In the genomic region with DNA sequence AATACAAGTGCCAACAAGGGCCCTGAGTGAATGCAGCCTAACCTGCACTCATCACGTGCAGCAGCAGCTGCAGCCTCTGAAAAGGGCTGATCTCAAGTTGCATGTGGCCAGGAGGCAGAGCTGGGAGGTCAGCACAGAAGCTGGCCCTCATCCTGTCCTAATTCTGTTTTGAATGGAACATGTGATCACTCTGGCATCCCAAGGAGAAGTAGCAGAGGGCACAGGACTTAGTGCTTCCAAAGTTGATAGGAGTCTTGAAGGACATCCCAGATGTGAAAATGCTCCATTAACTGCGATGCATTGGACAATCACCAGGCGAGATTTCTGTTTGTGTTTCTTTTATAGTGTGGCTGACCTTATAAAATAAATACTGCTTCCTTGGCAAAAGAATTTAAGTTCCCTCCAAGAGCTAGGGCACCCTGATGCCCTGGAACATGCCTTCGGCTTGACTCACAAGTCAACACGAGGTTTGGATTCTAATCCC, we compare ENCODE assay signal across 21 cellular contexts. TPM values are rescaled to one million over a fixed set of nuclear protein-coding genes. Genes with fewer than 3 reads are reported as not detected.
DNase-seq lines count a peak whose midpoint lies in the region; ATAC-seq and TF ChIP-seq lines count a peak whose summit lies in the region.
"Had no signal": no experiment of that assay in that cellular context is flagged by ENCODE, and none has a peak within 500 bp of the region (broad histone marks: within the 10 kb centered on the region; RNA-seq: fewer than 3 reads in every experiment).

No MANE protein-coding gene starts in this region.

- H3K4me3 ChIP-seq in ACC112 (ENCODE audit: low read depth, low read length) (no peak overlapping the region), HEK293 (ENCODE audit: low read depth, low read length) (no peak overlapping the region), adrenal gland (no peak overlapping the region)
- H3K4me3 ChIP-seq: mucosa of descending colon, suprapubic skin had no signal

- intact Hi-C loops in adrenal gland (cut with DNase I): no loop called here

- H3K27ac ChIP-seq in ACC112 (ENCODE audit: low read depth, low read length) (no peak overlapping the region), HEK293 (ENCODE audit: extremely low read depth, low read depth, low read length) (no peak overlapping the region), adrenal gland (no peak overlapping the region)
- H3K27ac ChIP-seq: HL-60, suprapubic skin had no signal

- H3K36me3 ChIP-seq in ACC112 (ENCODE audit: insufficient read depth, low read length) (no peaks in the 10 kb centered on the region), HEK293 (ENCODE audit: control insufficient read depth in 2 of 2, insufficient read depth in 1 of 2, low read length in 2 of 2) (no peaks in the 10 kb centered on the region), adrenal gland (replicated peaks in 1 of 2) (no peaks in the 10 kb centered on the region)
- H3K36me3 ChIP-seq: suprapubic skin had no signal

- in situ Hi-C loops in SK-MEL-5 (cut with HindIII; ENCODE audit: low pct_unique_long_range_greater_than_20kb, low sequenced_read_pairs): no loop called here

- TF ChIP-seq CTCF in HEK293 (tag by site-specific recombination; IDR thresholded peaks at IDR 0.05): no peak
- no peak for TF ChIP-seq CTCF in adrenal gland (IDR thresholded peaks at IDR 0.05)

- DNase-seq in SK-MEL-5 (ENCODE audit: low read depth, low spot score) (peak; percentile 16), iris pigment epithelial cell (ENCODE audit: low read depth) (peak; percentile 27), adrenal gland (no peak), AG20443 (ENCODE audit: low spot score) (no peak), NCI-H82 (lab: John Stamatoyannopoulos, UW) (no peak)
- DNase-seq: activated effector memory CD4-positive, alpha-beta T cell treated with Interleukin-2 at 50 U/mL for 16 hours; Caco-2; effector memory CD4-positive, alpha-beta T cell; foreskin melanocyte; Karpas-422; mucosa of descending colon; NCI-H1436; nucleus accumbens; SIG-M5; T-helper 9 cell had no signal

- CTCF ChIA-PET in HEK293 (lab: Yijun Ruan, JAX): no interaction called here

- H3K79me2 ChIP-seq in ACC112 (ENCODE audit: control insufficient read depth, insufficient read depth, low read length, unreplicated experiment): no peaks in the 10 kb centered on the region

- WGBS in adrenal gland, 4 donors: 74 to 79% (median 74%) methylated on average over 5 of the region's 5 CpGs

- H2AFZ ChIP-seq in ACC112 (ENCODE audit: low read length, unreplicated experiment): peak overlapping the region; percentile 80

- no peak for ATAC-seq in HG03442 (IDR thresholded peaks at IDR 0.05; ENCODE audit: unreplicated experiment)
- ATAC-seq: left lobe of liver, mucosa of descending colon had no signal

- POLR2A ChIA-PET in HEK293 (lab: Yijun Ruan, JAX): no interaction called here

- TF ChIP-seq POLR2A in adrenal gland (IDR thresholded peaks at IDR 0.05): no peak

- H3K4me1 ChIP-seq in ACC112 (ENCODE audit: control insufficient read depth, insufficient read depth, low read length, unreplicated experiment): peaks cover 19% of the 10 kb centered on the region
- no peaks in the 10 kb centered on the region for H3K4me1 ChIP-seq in HEK293 (ENCODE audit: control insufficient read depth, insufficient read depth, low read length)
- peaks cover 7 to 13% of the 10 kb centered on the region in 2 donors for H3K4me1 ChIP-seq in adrenal gland (replicated peaks in 1 of 2)

- H3K27me3 ChIP-seq in ACC112 (ENCODE audit: insufficient read depth, low read length): no peaks in the 10 kb centered on the region
- no peaks in the 10 kb centered on the region for H3K27me3 ChIP-seq in adrenal gland
- H3K27me3 ChIP-seq: suprapubic skin had no signal

- H3K9me3 ChIP-seq in HEK293 (ENCODE audit: control insufficient read depth, insufficient read depth, low read depth, low read length) (no peaks in the 10 kb centered on the region; the same call in 1 of the 2 replicates), adrenal gland (replicated peaks in 1 of 3) (no peaks in the 10 kb centered on the region)
- H3K9me3 ChIP-seq: Caco-2, mucosa of descending colon, suprapubic skin had no signal

TF ChIP-seq in HEK293, 187 proteins besides CTCF, POLR2A, EP300 and RAD21:
- TF ChIP-seq, protein P1, sequence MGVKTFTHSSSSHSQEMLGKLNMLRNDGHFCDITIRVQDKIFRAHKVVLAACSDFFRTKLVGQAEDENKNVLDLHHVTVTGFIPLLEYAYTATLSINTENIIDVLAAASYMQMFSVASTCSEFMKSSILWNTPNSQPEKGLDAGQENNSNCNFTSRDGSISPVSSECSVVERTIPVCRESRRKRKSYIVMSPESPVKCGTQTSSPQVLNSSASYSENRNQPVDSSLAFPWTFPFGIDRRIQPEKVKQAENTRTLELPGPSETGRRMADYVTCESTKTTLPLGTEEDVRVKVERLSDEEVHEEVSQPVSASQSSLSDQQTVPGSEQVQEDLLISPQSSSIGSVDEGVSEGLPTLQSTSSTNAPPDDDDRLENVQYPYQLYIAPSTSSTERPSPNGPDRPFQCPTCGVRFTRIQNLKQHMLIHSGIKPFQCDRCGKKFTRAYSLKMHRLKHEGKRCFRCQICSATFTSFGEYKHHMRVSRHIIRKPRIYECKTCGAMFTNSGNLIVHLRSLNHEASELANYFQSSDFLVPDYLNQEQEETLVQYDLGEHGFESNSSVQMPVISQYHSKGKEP (tag by site-specific recombination; IDR thresholded peaks at IDR 0.05): peak; percentile 15; the same call in 1 of the 2 replicates
- no peak for TF ChIP-seq ZNF223 (tag by site-specific recombination; IDR thresholded peaks at IDR 0.05)

RNA-seq across cellular contexts. Expression of gene STAG1, which starts 31.6 kb away (rescaled TPM):
- 16.3 and 17.9 TPM in 2 replicates for total RNA-seq in SK-MEL-5 (2014; rRNA removed; shearing (Covaris generic))
- 8.0 and 9.2 TPM in 2 replicates for polyA plus RNA-seq in SK-MEL-5 (2015; cell fraction: cytosol; rRNA removed)
- 8.8 and 10.3 TPM in 2 replicates for polyA plus RNA-seq in SK-MEL-5 (2015; cell fraction: nucleus; rRNA removed)
- 10 to 100 TPM; 17.1 to 33.3 (median 27.5) TPM for total RNA-seq in adrenal gland
- 10 to 100 TPM in 2 of 3 donors, 1 to 10 TPM in 1; 7.5 to 15.8 (median 11.0) TPM for polyA plus RNA-seq in adrenal gland

RNA-seq across cellular contexts. Expression of gene SLC35G2, which starts 35.2 kb away (rescaled TPM):
- total RNA-seq in SK-MEL-5 (2014; rRNA removed; shearing (Covaris generic)): 18.5 and 22.7 TPM in 2 replicates
- polyA plus RNA-seq in SK-MEL-5 (2015; cell fraction: cytosol; rRNA removed): 12.4 TPM in 2 replicates
- polyA plus RNA-seq in SK-MEL-5 (2015; cell fraction: nucleus; rRNA removed): 10.5 and 13.5 TPM in 2 replicates
- total RNA-seq in adrenal gland: 10 to 100 TPM in 7 of 8 donors, 1 to 10 TPM in 1; 8.4 to 35.9 (median 16.8) TPM
- polyA plus RNA-seq in adrenal gland: 10 to 100 TPM in 2 of 3 donors, 1 to 10 TPM in 1; 6.4 to 38.0 (median 16.9) TPM

Comparison
In these comparisons a context has a peak if more than half of its experiments do, and no peak if none do; other contexts are left out.
1. DNase-seq: peak in SK-MEL-5 (single experiment) and iris pigment epithelial cell (single experiment); none in adrenal gland (0 of 7), AG20443 (single experiment) and NCI-H82 (single experiment).